In the genomic region with DNA sequence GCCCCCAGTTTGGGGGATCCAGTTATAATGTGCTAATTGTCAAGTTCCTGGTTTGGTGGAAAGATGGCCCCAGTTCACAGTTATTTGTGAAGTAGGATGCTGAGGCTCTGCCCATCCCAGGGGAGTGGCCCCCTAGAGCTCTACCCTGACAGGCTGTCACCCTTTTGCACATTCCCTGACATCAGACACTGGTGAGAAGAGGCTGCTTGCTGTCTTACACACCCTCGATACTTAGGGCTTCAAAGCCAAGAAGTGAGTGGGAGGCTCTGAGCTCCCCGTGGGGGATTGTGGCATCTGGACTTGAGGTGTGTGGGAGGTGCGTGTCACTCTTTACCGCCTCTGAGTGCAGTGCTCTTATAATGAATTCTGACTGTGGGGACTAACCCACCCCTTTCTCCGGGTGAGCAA, we compare ENCODE assay signal across 8 cellular contexts.
A peak's percentile ranks its signal among the peaks of the same experiment; 100 is the strongest.
DNase-seq lines count a peak whose midpoint lies in the region; ATAC-seq and TF ChIP-seq lines count a peak whose summit lies in the region.

No MANE protein-coding gene starts in this region.

- H3K27ac ChIP-seq in testis = no peak overlapping the region

- no peak overlapping the region for H3K4me3 ChIP-seq in testis

- DNase-seq in CD1c-positive myeloid dendritic cell (ENCODE audit: extremely low spot score) = peak; percentile 68
- DNase-seq in stimulated activated CD8-positive, alpha-beta memory T cell treated with anti-CD3 and anti-CD28 coated beads, Interleukin-12 subunit alpha, Interleukin-12 subunit beta, amount 100 ng/mL, for 24 hours (ENCODE audit: extremely low read depth) = peak; percentile 24
- DNase-seq in DMS153 (lab: John Stamatoyannopoulos, UW) = no peak
- DNase-seq in NCI-H774 (lab: John Stamatoyannopoulos, UW) = no peak
- no peak for DNase-seq in testis

- no peak for TF ChIP-seq POLR2A in testis (IDR thresholded peaks at IDR 0.05)

- ATAC-seq in GM19397 (IDR thresholded peaks at IDR 0.05; ENCODE audit: unreplicated experiment) (peak; percentile 87), HG03439 (IDR thresholded peaks at IDR 0.05; ENCODE audit: unreplicated experiment) (peak; percentile 90)

- H3K4me1 ChIP-seq in testis = no peaks in the 10 kb centered on the region

- H3K27me3 ChIP-seq in testis = no peaks in the 10 kb centered on the region

- no peaks in the 10 kb centered on the region for H3K27me3 Mint-ChIP-seq in activated naive CD8-positive, alpha-beta T cell

- H3K4me1 Mint-ChIP-seq in activated naive CD8-positive, alpha-beta T cell (ENCODE audit: low read depth) = peaks cover 40% of the 10 kb centered on the region

- H3K36me3 ChIP-seq in testis (ENCODE audit: low read depth, missing control alignments) = no peaks in the 10 kb centered on the region

- peak overlapping the region; percentile 92 for H3K27ac Mint-ChIP-seq in activated naive CD8-positive, alpha-beta T cell

- peak overlapping the region; percentile 46 for H3K4me3 Mint-ChIP-seq in activated naive CD8-positive, alpha-beta T cell

- intact Hi-C loops in testis (cut with DNase I; ENCODE audit: low total_unique reads) = no loop called here

- H3K36me3 Mint-ChIP-seq in activated naive CD8-positive, alpha-beta T cell = peaks cover 28% of the 10 kb centered on the region

- WGBS in testis, 2 donors = 64 to 67% methylated on average over 5 of the region's 5 CpGs

- H3K9me3 ChIP-seq in testis = no peaks in the 10 kb centered on the region

- H3K9me3 Mint-ChIP-seq in activated naive CD8-positive, alpha-beta T cell (ENCODE audit: low read depth) = no peaks in the 10 kb centered on the region

- TF ChIP-seq CTCF in testis (IDR thresholded peaks at IDR 0.05) = no peak

Comparison
In these comparisons a context has a peak if more than half of its experiments do, and no peak if none do; other contexts are left out.
1. DNase-seq: peak in CD1c-positive myeloid dendritic cell (single experiment) and stimulated activated CD8-positive, alpha-beta memory T cell treated with anti-CD3 and anti-CD28 coated beads, Interleukin-12 subunit alpha, Interleukin-12 subunit beta, amount 100 ng/mL, for 24 hours (single experiment); none in DMS153 (single experiment), NCI-H774 (single experiment) and testis (single experiment).